8 cellular contexts compared by ENCODE assay signal in genomic region chr11:71251761-71252433, GRCh38. TPM values are rescaled to one million over a fixed set of nuclear protein-coding genes. Genes with fewer than 3 reads are reported as not detected.
DNase-seq lines count a peak whose midpoint lies in the region; ATAC-seq and TF ChIP-seq lines count a peak whose summit lies in the region.

No MANE protein-coding gene starts in this region.

- H3K27me3 ChIP-seq in heart left ventricle = peaks cover 39 to 83% (median 71%) of the 10 kb centered on the region in 9 donors
- no peaks in the 10 kb centered on the region for H3K27me3 ChIP-seq in testis

- H3K27me3 Mint-ChIP-seq in WTC11 (ENCODE audit: low read depth) = no peaks in the 10 kb centered on the region; the same call in 1 of the 2 replicates

- H3K4me3 ChIP-seq in heart left ventricle (peak overlapping the region; percentile 4 to 55 (median 32)), testis (peak overlapping the region; percentile 31 to 39)

- H3K27ac Mint-ChIP-seq in WTC11 = no peak overlapping the region

- H3K9me3 ChIP-seq in heart left ventricle (no peaks in the 10 kb centered on the region), testis (no peaks in the 10 kb centered on the region)

- ATAC-seq in heart left ventricle (no peak), WTC11 (peak; percentile 25)

- H3K27ac ChIP-seq in heart left ventricle (no peak overlapping the region), testis (no peak overlapping the region)

- no peaks in the 10 kb centered on the region for H3K36me3 Mint-ChIP-seq in WTC11

- DNase-seq in heart left ventricle (no peak), cardiac septum (ENCODE audit: low spot score) (no peak), WTC11 (ENCODE audit: low spot score) (peak; percentile 72), iPS-NIHi7 (ENCODE audit: extremely low spot score) (peak; percentile 79), testis (no peak), GF-D8 (lab: John Stamatoyannopoulos, UW) (no peak), UCSD-AML1 (lab: John Stamatoyannopoulos, UW; ENCODE audit: unreplicated experiment) (no peak)
- DNase-seq in activated CD4-positive, alpha-beta T cell treated with anti-CD3 and anti-CD28 coated beads, Interleukin-2, amount 50 U/mL, for 1 hour = no peak

- TF ChIP-seq POLR2A in heart left ventricle (IDR thresholded peaks at IDR 0.05) = no peak
- no peak for TF ChIP-seq POLR2A in testis (IDR thresholded peaks at IDR 0.05)

- peaks cover 74% of the 10 kb centered on the region for H3K4me1 Mint-ChIP-seq in WTC11

- no peaks in the 10 kb centered on the region for H3K9me3 Mint-ChIP-seq in WTC11

- peak in 9 of 12 donors; percentile 8 to 44 (median 28) for TF ChIP-seq CTCF in heart left ventricle (IDR thresholded peaks at IDR 0.05)
- peak; percentile 47; the same call in 1 of the 2 replicates for TF ChIP-seq CTCF in WTC11 (IDR thresholded peaks at IDR 0.05)
- peak in 2 of 3 experiments; percentile 16 to 19 for TF ChIP-seq CTCF in testis (IDR thresholded peaks at IDR 0.05)

- peaks cover 0 to 32% (median 7%) of the 10 kb centered on the region in 12 donors for H3K4me1 ChIP-seq in heart left ventricle
- H3K4me1 ChIP-seq in testis = peaks cover 3% of the 10 kb centered on the region

- 1 to 2% (median 1%) methylated on average over 18 to 74 of the region's 74 CpGs for WGBS in heart left ventricle, 4 donors
- 0 to 2% methylated on average over 16 to 48 of the region's 74 CpGs for WGBS in testis, 2 donors

- CTCF ChIA-PET in WTC11 (lab: Charles Lee) = interaction anchor here (0.6 to 4.8 kb wide), 23 partner anchors 8 to 168 kb away, joined by 3 to 84 read pairs (median 4); no protein-coding TSS in a partner anchor

- POLR2A ChIA-PET in WTC11 (lab: Charles Lee) = no interaction called here

- intact Hi-C loops in heart left ventricle (cut with DNase I) (no loop called here), cardiac septum (cut with DNase I) (no loop called here), testis (cut with DNase I; ENCODE audit: low total_unique reads) (no loop called here)

- H3K4me3 Mint-ChIP-seq in WTC11 = peak overlapping the region; percentile 73

- no peaks in the 10 kb centered on the region for H3K36me3 ChIP-seq in heart left ventricle
- no peaks in the 10 kb centered on the region for H3K36me3 ChIP-seq in testis (ENCODE audit: low read depth, missing control alignments)

TF ChIP-seq in WTC11, 78 proteins besides CTCF, POLR2A, EP300 and RAD21 (continues in another document):
- TF ChIP-seq ZNF423 (CRISPR knock-in tag; IDR thresholded peaks at IDR 0.05) (0 out of 2 replicates have a peak, but pooled peaks have one; percentile 42), ZNF138 (CRISPR knock-in tag; conservative IDR thresholded peaks at IDR 0.05) (0 out of 2 replicates have a peak, but pooled peaks have one; percentile 46), MYBL2 (CRISPR knock-in tag; IDR thresholded peaks at IDR 0.05) (0 out of 2 replicates have a peak, but pooled peaks have one; percentile 22), CREB1 (CRISPR knock-in tag; IDR thresholded peaks at IDR 0.05) (no peak), CREM (CRISPR knock-in tag; IDR thresholded peaks at IDR 0.05) (no peak; the same call in 1 of the 2 replicates), TCF7 (CRISPR knock-in tag; IDR thresholded peaks at IDR 0.05; ENCODE audit: low read depth) (peak; percentile 63; the same call in 1 of the 2 replicates), AR (CRISPR knock-in tag; IDR thresholded peaks at IDR 0.05) (no peak), ZNF425 (CRISPR knock-in tag; conservative IDR thresholded peaks at IDR 0.05) (no peak), ATF2 (CRISPR knock-in tag; IDR thresholded peaks at IDR 0.05; ENCODE audit: borderline replicate concordance, low read depth) (no peak), E2F5 (CRISPR knock-in tag; IDR thresholded peaks at IDR 0.05) (0 out of 2 replicates have a peak, but pooled peaks have one; percentile 48), KAT7 (CRISPR knock-in tag; IDR thresholded peaks at IDR 0.05; ENCODE audit: borderline replicate concordance) (0 out of 2 replicates have a peak, but pooled peaks have one; percentile 0), ZSCAN18 (CRISPR knock-in tag; IDR thresholded peaks at IDR 0.05) (no peak)

RNA-seq across cellular contexts. Expression of gene SHANK2, which starts 0.5 kb away (rescaled TPM):
- total RNA-seq in heart left ventricle (1 to 10 TPM in 1 of 9 donors, under 1 TPM in 3, not detected in 5; 0.29 to 1.5 (median 0.41) TPM), cardiac septum (0.11 TPM), WTC11 (2021) (57.5 to 69.3 TPM (median 64.8 TPM) in 3 replicates), testis (10 to 100 TPM in 1 of 2 donors, 1 to 10 TPM in 1; 8.0 to 13.9 TPM)
- polyA plus RNA-seq in heart left ventricle (under 1 TPM; under 0.01 to 0.04 TPM), testis (ENCODE audit: insufficient read depth, low read depth, low replicate concordance) (4.3 TPM)

Comparison
In these comparisons a context has a peak if more than half of its experiments do, and no peak if none do; other contexts are left out.
1. DNase-seq: peak in WTC11 (single experiment) and iPS-NIHi7 (single experiment); none in heart left ventricle (0 of 5), cardiac septum (single experiment), testis (single experiment), GF-D8 (single experiment), UCSD-AML1 (single experiment) and activated CD4-positive, alpha-beta T cell treated with anti-CD3 and anti-CD28 coated beads, Interleukin-2, amount 50 U/mL, for 1 hour (single experiment).
2. Peak in every context shown above with its lines, with median percentiles within 50 percentile points of each other: CTCF ChIP-seq.